8 cellular contexts compared by ENCODE assay signal in the genomic region with DNA sequence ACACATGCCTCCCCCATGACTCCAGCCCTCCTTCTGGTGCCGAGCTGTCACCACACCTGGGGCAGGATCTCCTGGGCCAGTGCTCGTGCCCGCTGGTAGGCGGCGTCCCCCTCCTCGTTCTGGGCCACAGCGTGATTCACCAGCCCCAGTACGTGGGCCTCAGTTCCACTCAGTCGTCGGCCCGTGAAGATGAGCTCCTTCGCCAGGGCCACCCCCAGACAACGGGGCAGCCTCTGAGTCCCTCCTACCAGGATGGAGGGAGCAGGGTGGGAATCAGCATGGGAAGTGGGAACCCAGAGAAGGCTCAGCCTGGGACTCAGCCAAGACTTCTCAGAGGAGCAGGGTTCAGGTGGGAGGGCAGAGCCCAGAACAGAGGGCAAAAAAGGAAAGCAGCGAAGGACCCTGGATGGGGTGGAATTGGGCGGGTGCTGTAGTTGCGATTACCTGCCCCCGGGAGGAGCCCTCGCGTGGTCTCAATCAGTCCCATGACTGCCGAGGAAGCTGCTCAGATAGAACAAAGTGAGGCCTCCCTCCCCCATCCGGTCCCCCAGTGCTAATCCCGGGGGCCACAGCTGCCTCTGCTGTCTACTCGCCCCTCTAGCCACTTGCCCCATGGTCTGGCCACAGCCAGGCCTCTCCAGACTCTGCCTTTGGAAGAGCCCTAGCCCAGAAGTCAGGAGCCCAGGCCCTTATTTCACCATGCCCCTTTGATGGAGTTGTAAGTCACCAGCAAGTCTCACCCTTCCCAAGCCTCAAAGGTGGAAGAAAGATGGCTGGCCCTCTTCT. TPM values are rescaled to one million over a fixed set of nuclear protein-coding genes. Genes with fewer than 3 reads are reported as not detected.
DNase-seq lines count a peak whose midpoint lies in the region; ATAC-seq and TF ChIP-seq lines count a peak whose summit lies in the region.

No MANE protein-coding gene starts in this region.

- peak overlapping the region in 1 of 2 donors; percentile 78 for H3K27ac Mint-ChIP-seq in effector memory CD8-positive, alpha-beta T cell
- H3K27ac Mint-ChIP-seq in progenitor cell of endocrine pancreas = no peak overlapping the region

- in situ Hi-C loops in HAP-1 (cut with MboI; ENCODE audit: low sequenced_read_pairs) = loop anchor here (25.0 kb wide), 1 partner anchor 283 kb away; a partner anchor contains a TSS

- H3K4me3 Mint-ChIP-seq in effector memory CD8-positive, alpha-beta T cell = no peak overlapping the region
- no peak overlapping the region for H3K4me3 Mint-ChIP-seq in progenitor cell of endocrine pancreas (ENCODE audit: low read depth)

- H3K4me1 ChIP-seq in HAP-1 (peaks cover 12% of the 10 kb centered on the region), SJSA1 (replicated peaks) (peaks cover 8% of the 10 kb centered on the region; the same call in 1 of the 2 replicates), gastroesophageal sphincter (peaks cover 0 to 18% (median 0%) of the 10 kb centered on the region in 3 donors)

- no peaks in the 10 kb centered on the region for H3K9me3 ChIP-seq in HAP-1
- H3K9me3 ChIP-seq in SJSA1 (replicated peaks) = no peaks in the 10 kb centered on the region
- no peaks in the 10 kb centered on the region for H3K9me3 ChIP-seq in gastroesophageal sphincter

- DNase-seq in COR-L47 (lab: John Stamatoyannopoulos, UW) (peak; percentile 50), HAP-1 (ENCODE audit: low spot score in 2 of 2) (peak; percentile 36 to 73), SJSA1 (ENCODE audit: low read depth in 1 of 2, low spot score in 2 of 2) (peak; percentile 46 to 70), progenitor cell of endocrine pancreas (ENCODE audit: low spot score, unreplicated experiment) (no peak)
- DNase-seq in effector memory CD8-positive, alpha-beta T cell = peak in 2 of 3 experiments; percentile 22 to 27

- ATAC-seq in effector memory CD8-positive, alpha-beta T cell (replicated peaks) = peak; percentile 53
- no peak for ATAC-seq in gastroesophageal sphincter
- ATAC-seq in GM21360 (IDR thresholded peaks at IDR 0.05; ENCODE audit: unreplicated experiment) = no peak
- no peak for ATAC-seq in GM18858 (IDR thresholded peaks at IDR 0.05; ENCODE audit: unreplicated experiment)

- H3K4me1 Mint-ChIP-seq in effector memory CD8-positive, alpha-beta T cell (ENCODE audit: low read depth in 2 of 2) = peaks cover 2 to 4% of the 10 kb centered on the region in 2 donors
- peaks cover 15% of the 10 kb centered on the region for H3K4me1 Mint-ChIP-seq in progenitor cell of endocrine pancreas (ENCODE audit: low read depth)

- H3K27me3 ChIP-seq in HAP-1 (ENCODE audit: low read depth) (no peaks in the 10 kb centered on the region), SJSA1 (replicated peaks) (no peaks in the 10 kb centered on the region), gastroesophageal sphincter (no peaks in the 10 kb centered on the region)

- TF ChIP-seq POLR2A in gastroesophageal sphincter (IDR thresholded peaks at IDR 0.05) = no peak

- H3K36me3 ChIP-seq in HAP-1 (replicated peaks) (no peaks in the 10 kb centered on the region), SJSA1 (no peaks in the 10 kb centered on the region), gastroesophageal sphincter (peaks cover 0 to 30% of the 10 kb centered on the region in 2 donors)

- H3K27ac ChIP-seq in SJSA1 (no peak overlapping the region), gastroesophageal sphincter (peak overlapping the region in 1 of 4 donors; percentile 24)

- no peaks in the 10 kb centered on the region for H3K9me3 Mint-ChIP-seq in effector memory CD8-positive, alpha-beta T cell
- H3K9me3 Mint-ChIP-seq in progenitor cell of endocrine pancreas (ENCODE audit: low read depth) = no peaks in the 10 kb centered on the region

- 69 to 100% methylated on average over 1 to 5 of the region's 23 CpGs for WGBS in gastroesophageal sphincter (ENCODE audit: low coverage in 1 of 2), 2 donors

- H3K27me3 Mint-ChIP-seq in effector memory CD8-positive, alpha-beta T cell = no peaks in the 10 kb centered on the region
- no peaks in the 10 kb centered on the region for H3K27me3 Mint-ChIP-seq in progenitor cell of endocrine pancreas

- peaks cover 6% of the 10 kb centered on the region for H3K36me3 Mint-ChIP-seq in effector memory CD8-positive, alpha-beta T cell (ENCODE audit: insufficient read depth)
- H3K36me3 Mint-ChIP-seq in progenitor cell of endocrine pancreas (ENCODE audit: insufficient read depth) = peaks cover 2% of the 10 kb centered on the region

- no peak for TF ChIP-seq EP300 in gastroesophageal sphincter (IDR thresholded peaks at IDR 0.05)

- TF ChIP-seq CTCF in progenitor cell of endocrine pancreas (IDR thresholded peaks at IDR 0.05; ENCODE audit: unreplicated experiment) (peak; percentile 47), gastroesophageal sphincter (IDR thresholded peaks at IDR 0.05) (peak in 2 of 4 experiments; percentile 7 to 41)

- H3K4me3 ChIP-seq in HAP-1 = no peak overlapping the region
- H3K4me3 ChIP-seq in SJSA1 = no peak overlapping the region
- no peak overlapping the region for H3K4me3 ChIP-seq in gastroesophageal sphincter

RNA-seq across cellular contexts. Expression of a gene that starts 16.8 kb away (rescaled TPM):
- 4.8 and 5.4 TPM in 2 replicates for total RNA-seq in SJSA1 (2014; rRNA removed; shearing (Covaris generic))
- total RNA-seq in progenitor cell of endocrine pancreas (122 and 131 TPM in 2 replicates), gastroesophageal sphincter (100 to 1,000 TPM in 2 of 4 donors, 10 to 100 TPM in 2; 44.4 to 172 (median 82.5) TPM)

RNA-seq across cellular contexts. Expression of a gene that starts 22.3 kb away (rescaled TPM):
- 224 and 288 TPM in 2 replicates for total RNA-seq in SJSA1 (2014; rRNA removed; shearing (Covaris generic))
- total RNA-seq in progenitor cell of endocrine pancreas (60.8 and 67.8 TPM in 2 replicates), gastroesophageal sphincter (100 to 1,000 TPM in 3 of 4 donors, 10 to 100 TPM in 1; 92.4 to 125 (median 120) TPM)
